Comparison of ENCODE assay signal across 12 cellular contexts in genomic region chr4:177393236-177393635, GRCh38. TPM values are rescaled to one million over a fixed set of nuclear protein-coding genes. Genes with fewer than 3 reads are reported as not detected.
DNase-seq lines count a peak whose midpoint lies in the region; ATAC-seq and TF ChIP-seq lines count a peak whose summit lies in the region.
"Had no signal": no experiment of that assay in that cellular context is flagged by ENCODE, and none has a peak within 500 bp of the region (broad histone marks: within the 10 kb centered on the region; RNA-seq: fewer than 3 reads in every experiment).

No MANE protein-coding gene starts in this region.

- H3K9me3 ChIP-seq in neural progenitor cell (ENCODE audit: low read depth) (no peaks in the 10 kb centered on the region), upper lobe of left lung (no peaks in the 10 kb centered on the region), hepatocyte (ENCODE audit: low read depth) (no peaks in the 10 kb centered on the region), adrenal gland (replicated peaks in 1 of 3) (no peaks in the 10 kb centered on the region)

- DNase-seq in activated CD4-positive, alpha-beta T cell treated with anti-CD3 and anti-CD28 coated beads for 36 hours, result peak; percentile 52
- DNase-seq in activated CD4-positive, alpha-beta T cell treated with anti-CD3 and anti-CD28 coated beads, Interleukin-2, amount 50 U/mL, for 4 hours, result no peak
- peak; percentile 5 to 9 for DNase-seq in activated CD4-positive, alpha-beta T cell treated with anti-CD3 and anti-CD28 coated beads, Interleukin-2, amount 50 U/mL, for 48 hours
- DNase-seq in neural progenitor cell (ENCODE audit: low spot score) (no peak), upper lobe of left lung (no peak), hepatocyte (ENCODE audit: low spot score) (no peak), adrenal gland (no peak)
- DNase-seq: aorta, DMS79, midbrain, retina had no signal

- TF ChIP-seq CTCF in neural progenitor cell (IDR thresholded peaks at IDR 0.05) (no peak), upper lobe of left lung (IDR thresholded peaks at IDR 0.05) (no peak), hepatocyte (IDR thresholded peaks at IDR 0.05; ENCODE audit: poor library complexity) (no peak), adrenal gland (IDR thresholded peaks at IDR 0.05) (no peak)

- 54 to 57% methylated on average over 8 of the region's 8 CpGs for WGBS in upper lobe of left lung, 2 donors
- 81% methylated on average over 8 of the region's 8 CpGs for WGBS in hepatocyte (ENCODE audit: low lambda C conversion rate, missing lambda C conversion rate)
- 66 to 70% (median 67%) methylated on average over 8 of the region's 8 CpGs for WGBS in adrenal gland, 4 donors

- intact Hi-C loops in activated CD4-positive, alpha-beta T cell treated with anti-CD3 and anti-CD28 coated beads for 36 hours (cut with DNase I, micrococcal nuclease), result no loop called here
- intact Hi-C loops in adrenal gland (cut with DNase I), result no loop called here

- no peaks in the 10 kb centered on the region for H3K27me3 Mint-ChIP-seq in activated CD4-positive, alpha-beta T cell treated with anti-CD3 and anti-CD28 coated beads for 36 hours
- no peaks in the 10 kb centered on the region for H3K27me3 Mint-ChIP-seq in neural progenitor cell (ENCODE audit: insufficient read depth, low read depth)

- H3K9me2 ChIP-seq in hepatocyte (replicated peaks; ENCODE audit: insufficient read depth), result no peaks in the 10 kb centered on the region

- TF ChIP-seq POLR2A in upper lobe of left lung (IDR thresholded peaks at IDR 0.05), result no peak
- no peak for TF ChIP-seq POLR2A in adrenal gland (IDR thresholded peaks at IDR 0.05)

- H3K9ac ChIP-seq in neural progenitor cell, result no peak overlapping the region

- POLR2A ChIA-PET in activated CD4-positive, alpha-beta T cell treated with anti-CD3 and anti-CD28 coated beads for 36 hours (lab: Charles Lee), result interaction anchor here (1.4 kb wide), 1 partner anchor 49 kb away, joined by 6 read pairs; the partner anchor contains the start of gene AGA

- H3F3A ChIP-seq in neural progenitor cell (ENCODE audit: low read depth), result no peaks in the 10 kb centered on the region

- H3K27ac ChIP-seq in neural progenitor cell (no peak overlapping the region), upper lobe of left lung (no peak overlapping the region), hepatocyte (no peak overlapping the region), adrenal gland (no peak overlapping the region)

- no peak for TF ChIP-seq EP300 in upper lobe of left lung (IDR thresholded peaks at IDR 0.05)

- H3K9me3 Mint-ChIP-seq in activated CD4-positive, alpha-beta T cell treated with anti-CD3 and anti-CD28 coated beads for 36 hours (ENCODE audit: low read depth), result no peaks in the 10 kb centered on the region
- H3K9me3 Mint-ChIP-seq in neural progenitor cell, result peaks cover 6% of the 10 kb centered on the region

- H3K4me3 Mint-ChIP-seq in activated CD4-positive, alpha-beta T cell treated with anti-CD3 and anti-CD28 coated beads for 36 hours, result no peak overlapping the region
- H3K4me3 Mint-ChIP-seq in neural progenitor cell, result no peak overlapping the region

- no peak overlapping the region for H3K4me3 ChIP-seq in neural progenitor cell
- H3K4me3 ChIP-seq in upper lobe of left lung, result no peak overlapping the region
- H3K4me3 ChIP-seq in hepatocyte, result no peak overlapping the region
- H3K4me3 ChIP-seq in adrenal gland, result no peak overlapping the region

- peaks cover 24% of the 10 kb centered on the region for H3K4me1 Mint-ChIP-seq in activated CD4-positive, alpha-beta T cell treated with anti-CD3 and anti-CD28 coated beads for 36 hours
- peaks cover 5% of the 10 kb centered on the region for H3K4me1 Mint-ChIP-seq in neural progenitor cell

- H3K4me2 ChIP-seq in neural progenitor cell, result no peak overlapping the region
- no peak overlapping the region for H3K4me2 ChIP-seq in hepatocyte

- peak; percentile 68 for ATAC-seq in activated CD4-positive, alpha-beta T cell treated with anti-CD3 and anti-CD28 coated beads for 36 hours
- peak; percentile 51 for ATAC-seq in HG02763 (IDR thresholded peaks at IDR 0.05; ENCODE audit: unreplicated experiment)
- no peak for ATAC-seq in upper lobe of left lung (ENCODE audit: low FRiP score in 2 of 2)

- no peaks in the 10 kb centered on the region for H3K79me2 ChIP-seq in neural progenitor cell (ENCODE audit: low read depth)
- no peaks in the 10 kb centered on the region for H3K79me2 ChIP-seq in hepatocyte

- CTCF ChIA-PET in activated CD4-positive, alpha-beta T cell treated with anti-CD3 and anti-CD28 coated beads for 36 hours (lab: Charles Lee), result interaction anchor here (0.7 to 1.4 kb wide), 4 partner anchors 10 to 143 kb away, joined by 3 to 5 read pairs (median 3); no protein-coding TSS in a partner anchor

- H3K4me1 ChIP-seq in neural progenitor cell, result no peaks in the 10 kb centered on the region
- H3K4me1 ChIP-seq in upper lobe of left lung, result no peaks in the 10 kb centered on the region
- H3K4me1 ChIP-seq in hepatocyte (ENCODE audit: insufficient read depth), result no peaks in the 10 kb centered on the region
- no peaks in the 10 kb centered on the region for H3K4me1 ChIP-seq in adrenal gland (replicated peaks in 1 of 2)

- H3K27ac Mint-ChIP-seq in activated CD4-positive, alpha-beta T cell treated with anti-CD3 and anti-CD28 coated beads for 36 hours, result peak overlapping the region; percentile 14
- H3K27ac Mint-ChIP-seq in neural progenitor cell, result no peak overlapping the region

- H3K36me3 ChIP-seq in neural progenitor cell (no peaks in the 10 kb centered on the region), upper lobe of left lung (no peaks in the 10 kb centered on the region), hepatocyte (replicated peaks; ENCODE audit: insufficient read depth, low read depth) (no peaks in the 10 kb centered on the region), adrenal gland (replicated peaks in 1 of 2) (no peaks in the 10 kb centered on the region)

- H4K20me1 ChIP-seq in neural progenitor cell (ENCODE audit: low read depth), result no peaks in the 10 kb centered on the region
- H4K20me1 ChIP-seq in hepatocyte (ENCODE audit: insufficient read depth, poor library complexity, severe bottlenecking), result no peaks in the 10 kb centered on the region

- no peaks in the 10 kb centered on the region for H3K36me3 Mint-ChIP-seq in activated CD4-positive, alpha-beta T cell treated with anti-CD3 and anti-CD28 coated beads for 36 hours (ENCODE audit: low read depth)
- no peaks in the 10 kb centered on the region for H3K36me3 Mint-ChIP-seq in neural progenitor cell

- peak overlapping the region; percentile 5 for H2AFZ ChIP-seq in neural progenitor cell (replicated peaks)
- no peak overlapping the region for H2AFZ ChIP-seq in hepatocyte

- H3K27me3 ChIP-seq in neural progenitor cell (no peaks in the 10 kb centered on the region), upper lobe of left lung (no peaks in the 10 kb centered on the region), hepatocyte (no peaks in the 10 kb centered on the region), adrenal gland (no peaks in the 10 kb centered on the region)

RNA-seq across cellular contexts. Expression of gene AGA, which starts 49.0 kb away (rescaled TPM):
- total RNA-seq in activated CD4-positive, alpha-beta T cell treated with anti-CD3 and anti-CD28 coated beads for 36 hours, result 10 to 100 TPM; 20.8 to 27.7 TPM
- total RNA-seq in neural progenitor cell (ENCODE audit: low replicate concordance), result 19.5 and 27.3 TPM in 2 replicates
- total RNA-seq in upper lobe of left lung, result 10 to 100 TPM; 13.0 to 32.1 (median 25.9) TPM
- total RNA-seq in hepatocyte, result 24.8 and 43.8 TPM in 2 replicates
- 17.7 and 29.5 TPM in 2 replicates for polyA plus RNA-seq in hepatocyte
- 10 to 100 TPM; 12.9 to 66.9 (median 28.4) TPM for total RNA-seq in adrenal gland
- polyA plus RNA-seq in adrenal gland, result 10 to 100 TPM in 2 of 3 donors, 1 to 10 TPM in 1; 8.8 to 51.4 (median 11.8) TPM

Comparison
In these comparisons a context has a peak if more than half of its experiments do, and no peak if none do; other contexts are left out.
1. DNase-seq: peak in activated CD4-positive, alpha-beta T cell treated with anti-CD3 and anti-CD28 coated beads for 36 hours (single experiment) and activated CD4-positive, alpha-beta T cell treated with anti-CD3 and anti-CD28 coated beads, Interleukin-2, amount 50 U/mL, for 48 hours (2 of 2); none in activated CD4-positive, alpha-beta T cell treated with anti-CD3 and anti-CD28 coated beads, Interleukin-2, amount 50 U/mL, for 4 hours (0 of 2), neural progenitor cell (single experiment), upper lobe of left lung (0 of 2), hepatocyte (single experiment) and adrenal gland (0 of 7).
2. ATAC-seq: peak in activated CD4-positive, alpha-beta T cell treated with anti-CD3 and anti-CD28 coated beads for 36 hours (single experiment) and HG02763 (single experiment); none in upper lobe of left lung (0 of 2).